ENCODE assay signal across 8 cellular contexts in genomic region chr6:46221221-46221793, GRCh38. TPM values are rescaled to one million over a fixed set of nuclear protein-coding genes. Genes with fewer than 3 reads are reported as not detected.
DNase-seq lines count a peak whose midpoint lies in the region; ATAC-seq, FAIRE-seq and TF ChIP-seq lines count a peak whose summit lies in the region.

No MANE protein-coding gene starts in this region.

- ATAC-seq in GM18505 (IDR thresholded peaks at IDR 0.05; ENCODE audit: unreplicated experiment) = peak; percentile 42
- ATAC-seq in HG02759 (IDR thresholded peaks at IDR 0.05; ENCODE audit: unreplicated experiment) = peak; percentile 62
- peak; percentile 40 to 95 (median 90) for ATAC-seq in pancreas

- FAIRE-seq in pancreas (lab: Jason Lieb, UNC) = peak; percentile 78

- no peaks in the 10 kb centered on the region for H3K9me3 ChIP-seq in pancreas

- no peaks in the 10 kb centered on the region for H3K4me1 ChIP-seq in pancreas

- DNase-seq in AG10803 (ENCODE audit: low read depth) = peak; percentile 52
- DNase-seq in MV-4-11 (lab: John Stamatoyannopoulos, UW) = peak; percentile 44
- peak; percentile 36 for DNase-seq in SKM-1 (lab: John Stamatoyannopoulos, UW; ENCODE audit: unreplicated experiment)
- DNase-seq in foreskin fibroblast = peak in 1 of 2 donors; percentile 64
- no peak for DNase-seq in pancreas
- DNase-seq in T-helper 9 cell = no peak

- no peak overlapping the region for H3K27ac ChIP-seq in pancreas

- 45 to 49% methylated on average over 4 of the region's 4 CpGs for WGBS in pancreas, 2 donors

- H3K36me3 ChIP-seq in pancreas = no peaks in the 10 kb centered on the region

- TF ChIP-seq POLR2A in GM18505 (IDR thresholded peaks at IDR 0.05; ENCODE audit: borderline replicate concordance, extremely low read depth, insufficient read depth, insufficient read length) = no peak

- no peaks in the 10 kb centered on the region for H3K27me3 ChIP-seq in pancreas

- intact Hi-C loops in pancreas (cut with DNase I) = loop anchor here in 1 of 3 donors (5.0 kb wide), 1 partner anchor 181 kb away; no protein-coding TSS in a partner anchor

- H3K4me3 ChIP-seq in AG10803 (ENCODE audit: low read length) (no peak overlapping the region), foreskin fibroblast (ENCODE audit: low read depth in 1 of 2, low read length in 2 of 2) (no peak overlapping the region), pancreas (no peak overlapping the region)

- TF ChIP-seq CTCF in AG10803 (conservative IDR thresholded peaks at IDR 0.05; ENCODE audit: low read length) (peak; percentile 98), foreskin fibroblast (IDR thresholded peaks at IDR 0.05; ENCODE audit: low read depth, low read length) (peak; percentile 90), pancreas (IDR thresholded peaks at IDR 0.05) (peak; percentile 34 to 73 (median 68))

RNA-seq across cellular contexts. Expression of gene ENPP5, which starts 50.5 kb away (rescaled TPM):
- total RNA-seq in pancreas = 10 to 100 TPM in 1 of 6 donors, 1 to 10 TPM in 5; 3.4 to 12.4 (median 5.3) TPM
- 10 to 100 TPM in 1 of 2 donors, 1 to 10 TPM in 1; 2.7 to 12.3 TPM for polyA plus RNA-seq in pancreas

Comparison
In these comparisons a context has a peak if more than half of its experiments do, and no peak if none do; other contexts are left out.
1. DNase-seq: peak in AG10803 (single experiment), MV-4-11 (single experiment) and SKM-1 (single experiment); none in pancreas (0 of 6) and T-helper 9 cell (single experiment).
2. Peak in every context shown above with its lines, with median percentiles within 50 percentile points of each other: CTCF ChIP-seq and ATAC-seq.